Comparison of ENCODE assay signal across 8 cellular contexts in genomic region chr2:11784747-11785610, GRCh38. TPM values are rescaled to one million over a fixed set of nuclear protein-coding genes. Genes with fewer than 3 reads are reported as not detected.
DNase-seq lines count a peak whose midpoint lies in the region; ATAC-seq and TF ChIP-seq lines count a peak whose summit lies in the region.

No MANE protein-coding gene starts in this region.

- TF ChIP-seq CTCF in GM12865 (IDR thresholded peaks at IDR 0.05; ENCODE audit: insufficient read depth, low read depth, low read length, missing control alignments) (peak; percentile 84), fibroblast of the aortic adventitia (IDR thresholded peaks at IDR 0.05; ENCODE audit: insufficient read depth, low read length) (peak; percentile 84), nephron progenitor cell (IDR thresholded peaks at IDR 0.05) (peak; percentile 97), thyroid gland (IDR thresholded peaks at IDR 0.05) (peak; percentile 57 to 99 (median 81))

- H3K9ac ChIP-seq in NT2/D1 (ENCODE audit: insufficient read length, low read depth): no peak overlapping the region

- H3K4me3 ChIP-seq in GM12865 (ENCODE audit: low read depth, low read length): no peak overlapping the region
- H3K4me3 ChIP-seq in NT2/D1 (ENCODE audit: insufficient read length, low read depth): no peak overlapping the region
- no peak overlapping the region for H3K4me3 ChIP-seq in fibroblast of the aortic adventitia (ENCODE audit: low read depth, low read length)
- H3K4me3 ChIP-seq in thyroid gland (replicated peaks in 1 of 3): no peak overlapping the region

- no peaks in the 10 kb centered on the region for H3K9me3 Mint-ChIP-seq in activated T-helper 2 cell treated with anti-CD3 and anti-CD28 coated beads, Interferon-gamma antibody, Interleukin-2, Interleukin-4, amounts not matched to agents 10 μg/mL and 5 μg/mL and 100 μg/mL, durations not matched to agents 14 hours and 24 hours and 36 hours
- H3K9me3 Mint-ChIP-seq in nephron progenitor cell: peaks cover under 1% of the 10 kb centered on the region

- H3K4me1 ChIP-seq in NT2/D1 (ENCODE audit: insufficient read depth, insufficient read length): no peaks in the 10 kb centered on the region
- H3K4me1 ChIP-seq in thyroid gland: no peaks in the 10 kb centered on the region

- intact Hi-C loops in activated T-helper 2 cell treated with anti-CD3 and anti-CD28 coated beads, Interferon-gamma antibody, Interleukin-2, Interleukin-4, amounts not matched to agents 10 μg/mL and 5 μg/mL and 100 μg/mL, durations not matched to agents 14 hours and 24 hours and 36 hours (cut with micrococcal nuclease): no loop called here
- intact Hi-C loops in thyroid gland (cut with DNase I): loop anchor here (5.0 kb wide), 2 partner anchors 43 to 98 kb away; no protein-coding TSS in a partner anchor

- ATAC-seq in GM18909 (IDR thresholded peaks at IDR 0.05; ENCODE audit: poor library complexity, unreplicated experiment): no peak

- H3K27me3 Mint-ChIP-seq in activated T-helper 2 cell treated with anti-CD3 and anti-CD28 coated beads, Interferon-gamma antibody, Interleukin-2, Interleukin-4, amounts not matched to agents 10 μg/mL and 5 μg/mL and 100 μg/mL, durations not matched to agents 14 hours and 24 hours and 36 hours (ENCODE audit: low read depth): no peaks in the 10 kb centered on the region
- H3K27me3 Mint-ChIP-seq in nephron progenitor cell (ENCODE audit: low read depth, poor library complexity): peaks cover 3% of the 10 kb centered on the region

- peaks cover 1% of the 10 kb centered on the region for H3K4me1 Mint-ChIP-seq in activated T-helper 2 cell treated with anti-CD3 and anti-CD28 coated beads, Interferon-gamma antibody, Interleukin-2, Interleukin-4, amounts not matched to agents 10 μg/mL and 5 μg/mL and 100 μg/mL, durations not matched to agents 14 hours and 24 hours and 36 hours (ENCODE audit: low read depth)
- H3K4me1 Mint-ChIP-seq in nephron progenitor cell: peaks cover 28% of the 10 kb centered on the region

- no peak for TF ChIP-seq POLR2A in thyroid gland (IDR thresholded peaks at IDR 0.05)

- H3K27ac Mint-ChIP-seq in activated T-helper 2 cell treated with anti-CD3 and anti-CD28 coated beads, Interferon-gamma antibody, Interleukin-2, Interleukin-4, amounts not matched to agents 10 μg/mL and 5 μg/mL and 100 μg/mL, durations not matched to agents 14 hours and 24 hours and 36 hours: no peak overlapping the region
- H3K27ac Mint-ChIP-seq in nephron progenitor cell: no peak overlapping the region

- H3K27ac ChIP-seq in thyroid gland: no peak overlapping the region

- WGBS in thyroid gland, 2 donors: 48 to 66% methylated on average over 16 to 27 of the region's 50 CpGs

- H3K27me3 ChIP-seq in NT2/D1 (ENCODE audit: insufficient read depth, insufficient read length) (no peaks in the 10 kb centered on the region), thyroid gland (no peaks in the 10 kb centered on the region)

- DNase-seq in GM12865 (ENCODE audit: low read depth) (peak; percentile 22), NT2/D1 (ENCODE audit: low read depth, low spot score) (peak; percentile 30), fibroblast of the aortic adventitia (ENCODE audit: low read depth) (peak; percentile 63), nephron progenitor cell (peak; percentile 87), thyroid gland (peak; percentile 32 to 41), NCI-H2029 treated with DMSO at 0.1 percent for 48 hours (lab: John Stamatoyannopoulos, UW) (no peak)
- peak; percentile 30 for DNase-seq in activated T-helper 2 cell treated with anti-CD3 and anti-CD28 coated beads, Interferon-gamma antibody, Interleukin-2, Interleukin-4, amounts not matched to agents 10 μg/mL and 5 μg/mL and 100 μg/mL, durations not matched to agents 14 hours and 24 hours and 36 hours (ENCODE audit: low spot score)

- peaks cover 44% of the 10 kb centered on the region for H3K36me3 ChIP-seq in NT2/D1 (ENCODE audit: insufficient read depth, insufficient read length, low read length)
- H3K36me3 ChIP-seq in thyroid gland: peaks cover 49 to 60% of the 10 kb centered on the region in 2 donors

- no peak overlapping the region for H3K4me3 Mint-ChIP-seq in activated T-helper 2 cell treated with anti-CD3 and anti-CD28 coated beads, Interferon-gamma antibody, Interleukin-2, Interleukin-4, amounts not matched to agents 10 μg/mL and 5 μg/mL and 100 μg/mL, durations not matched to agents 14 hours and 24 hours and 36 hours (ENCODE audit: low read depth)
- peak overlapping the region; percentile 68 for H3K4me3 Mint-ChIP-seq in nephron progenitor cell

- peaks cover 89% of the 10 kb centered on the region for H3K36me3 Mint-ChIP-seq in activated T-helper 2 cell treated with anti-CD3 and anti-CD28 coated beads, Interferon-gamma antibody, Interleukin-2, Interleukin-4, amounts not matched to agents 10 μg/mL and 5 μg/mL and 100 μg/mL, durations not matched to agents 14 hours and 24 hours and 36 hours (ENCODE audit: low read depth)
- H3K36me3 Mint-ChIP-seq in nephron progenitor cell (ENCODE audit: low read depth): peaks cover 79% of the 10 kb centered on the region

- H3K9me3 ChIP-seq in NT2/D1 (ENCODE audit: insufficient read depth, low read length) (no peaks in the 10 kb centered on the region), thyroid gland (no peaks in the 10 kb centered on the region)

RNA-seq across cellular contexts. Expression of gene LPIN1, which starts 38.5 kb away (rescaled TPM):
- 42.9 and 48.8 TPM in 2 replicates for total RNA-seq in activated T-helper 2 cell treated with anti-CD3 and anti-CD28 coated beads, Interferon-gamma antibody, Interleukin-2, Interleukin-4, amounts not matched to agents 10 μg/mL and 5 μg/mL and 100 μg/mL, durations not matched to agents 14 hours and 24 hours and 36 hours
- total RNA-seq in fibroblast of the aortic adventitia (ENCODE audit: low replicate concordance) (50.4 and 157 TPM in 2 replicates), thyroid gland (10 to 100 TPM; 28.7 to 47.0 (median 39.6) TPM)
